In genomic region chr19:10898633-10899032, GRCh38 we compare ENCODE assay signal across 19 cellular contexts. TPM values are rescaled to one million over a fixed set of nuclear protein-coding genes. Genes with fewer than 3 reads are reported as not detected.
DNase-seq lines count a peak whose midpoint lies in the region; FAIRE-seq and TF ChIP-seq lines count a peak whose summit lies in the region.
"Had no signal": no experiment of that assay in that cellular context is flagged by ENCODE, and none has a peak within 500 bp of the region (broad histone marks: within the 10 kb centered on the region; RNA-seq: fewer than 3 reads in every experiment).

No MANE protein-coding gene starts in this region.

- no peak overlapping the region for H3K4me3 ChIP-seq in endodermal cell (ENCODE audit: low read length)
- H3K4me3 ChIP-seq in mesendoderm (ENCODE audit: low read length), result no peak overlapping the region
- H3K4me3 ChIP-seq in small intestine (ENCODE audit: low read depth in 1 of 2, low read length in 2 of 2), result no peak overlapping the region
- H3K4me3 ChIP-seq: BLaER1 treated with 17β-estradiol and CSF1 and Interleukin-3, amounts not matched to agents 10 nM and 100 nM; smooth muscle cell; thyroid gland had no signal

- H3K4me2 ChIP-seq in mesendoderm (ENCODE audit: low read length), result no peak overlapping the region
- H3K4me2 ChIP-seq: BLaER1 treated with 17β-estradiol and CSF1 and Interleukin-3, amounts not matched to agents 10 nM and 100 nM; smooth muscle cell had no signal

- CTCF ChIA-PET in Calu3 (lab: Charles Lee), result interaction anchor here (1.2 kb wide), 1 partner anchor 28 kb away, joined by 3 read pairs; no protein-coding TSS in a partner anchor

- no peaks in the 10 kb centered on the region for H3K4me1 ChIP-seq in endodermal cell (ENCODE audit: control insufficient read depth, insufficient read depth, low read length)
- no peaks in the 10 kb centered on the region for H3K4me1 ChIP-seq in mesendoderm (ENCODE audit: control insufficient read depth, low read depth, low read length)
- H3K4me1 ChIP-seq in small intestine (ENCODE audit: control insufficient read depth in 2 of 2, insufficient read depth in 1 of 2, low read depth in 1 of 2, low read length in 1 of 2), result peaks cover 2 to 10% of the 10 kb centered on the region in 2 donors

- H3K9me3 ChIP-seq in endodermal cell (ENCODE audit: control insufficient read depth, low read length) (peaks cover 7% of the 10 kb centered on the region), small intestine (ENCODE audit: control insufficient read depth, low read depth) (no peaks in the 10 kb centered on the region)
- H3K9me3 ChIP-seq: neutrophil, thyroid gland had no signal

- no peak overlapping the region for H2AK5ac ChIP-seq in mesendoderm (ENCODE audit: low read length)

- no peaks in the 10 kb centered on the region for H3K27me3 Mint-ChIP-seq in endodermal cell (ENCODE audit: insufficient read depth)
- H3K27me3 Mint-ChIP-seq in Calu3 (ENCODE audit: unreplicated experiment), result no peaks in the 10 kb centered on the region

- peak overlapping the region; percentile 44 for H3K27ac Mint-ChIP-seq in endodermal cell
- no peak overlapping the region for H3K27ac Mint-ChIP-seq in Calu3 (ENCODE audit: unreplicated experiment)

- H3K9ac ChIP-seq in endodermal cell (ENCODE audit: extremely low read depth, low read length, poor library complexity, severe bottlenecking) (no peak overlapping the region), mesendoderm (ENCODE audit: low read length) (no peak overlapping the region)

- H3K36me3 ChIP-seq in endodermal cell (ENCODE audit: control insufficient read depth, insufficient read depth, low read length) (peaks cover 2% of the 10 kb centered on the region), mesendoderm (ENCODE audit: control insufficient read depth, insufficient read depth, low read length) (no peaks in the 10 kb centered on the region), small intestine (ENCODE audit: control insufficient read depth in 2 of 2, insufficient read depth in 2 of 2, low read length in 2 of 2) (no peaks in the 10 kb centered on the region)
- H3K36me3 ChIP-seq: neutrophil, thyroid gland had no signal

- no peak overlapping the region for H2BK15ac ChIP-seq in mesendoderm (replicated peaks; ENCODE audit: low read depth)

- H3K56ac ChIP-seq in mesendoderm (ENCODE audit: low read length), result no peak overlapping the region

- H3K79me1 ChIP-seq in mesendoderm (ENCODE audit: low read length), result peaks cover 21% of the 10 kb centered on the region

- H3K4me3 Mint-ChIP-seq in endodermal cell (no peak overlapping the region), Calu3 (ENCODE audit: low read depth, unreplicated experiment) (no peak overlapping the region)

- TF ChIP-seq CTCF in endodermal cell (conservative IDR thresholded peaks at IDR 0.05), result no peak
- no peak for TF ChIP-seq CTCF in Calu3 (IDR thresholded peaks at IDR 0.05; ENCODE audit: unreplicated experiment)

- H3K27me3 ChIP-seq in endodermal cell (ENCODE audit: control insufficient read depth, insufficient read depth, low read length, poor library complexity, severe bottlenecking) (no peaks in the 10 kb centered on the region), mesendoderm (ENCODE audit: insufficient read depth, low read length, poor library complexity) (no peaks in the 10 kb centered on the region), small intestine (ENCODE audit: control insufficient read depth in 2 of 2, insufficient read depth in 2 of 2, low read length in 2 of 2) (no peaks in the 10 kb centered on the region)
- H3K27me3 ChIP-seq: BLaER1 treated with 17β-estradiol and CSF1 and Interleukin-3, amounts not matched to agents 10 nM and 100 nM; neutrophil; thyroid gland had no signal

- WGBS in endodermal cell (ENCODE audit: insufficient coverage in 1 of 2, insufficient read length in 1 of 2), 2 experiments, result 86 to 100% methylated on average over 2 to 10 of the region's 10 CpGs
- no CpG with 5 or more reads among the region's 10 CpGs for WGBS in mesendoderm (ENCODE audit: extremely low coverage, insufficient coverage, low lambda C conversion rate)
- WGBS in small intestine, 3 donors, result 59 to 77% (median 64%) methylated on average over 10 of the region's 10 CpGs

- no peak overlapping the region for H4K8ac ChIP-seq in mesendoderm (ENCODE audit: low read depth, low read length)

- H2BK5ac ChIP-seq in mesendoderm (ENCODE audit: low read length), result no peak overlapping the region

- DNase-seq in DMS 273 (lab: John Stamatoyannopoulos, UW; ENCODE audit: unreplicated experiment), result peak; percentile 54
- DNase-seq in DMS 273 treated with DMSO at 0.1 percent for 48 hours (lab: John Stamatoyannopoulos, UW), result no peak
- DNase-seq in endodermal cell, result no peak
- no peak for DNase-seq in mesendoderm
- DNase-seq in small intestine, result peak; percentile 26
- DNase-seq in NAMALWA (ENCODE audit: low spot score), result no peak
- DNase-seq in GM03348 (ENCODE audit: low spot score), result no peak
- no peak for DNase-seq in Calu3
- DNase-seq: 8988T, MV-4-11, NCI-H748 treated with DMSO at 0.1 percent for 48 hours, T-helper 1 cell had no signal

- no peak overlapping the region for H3K18ac ChIP-seq in mesendoderm (ENCODE audit: low read length)

- peak overlapping the region; percentile 98 for H3K23ac ChIP-seq in mesendoderm (ENCODE audit: low read length)

- intact Hi-C loops in Calu3 (cut with micrococcal nuclease; ENCODE audit: unreplicated experiment), result no loop called here

- H3K27ac ChIP-seq in endodermal cell (ENCODE audit: low read depth, low read length) (no peak overlapping the region), mesendoderm (ENCODE audit: low read depth, low read length) (no peak overlapping the region), small intestine (ENCODE audit: low read depth in 1 of 2, low read length in 1 of 2) (peak overlapping the region; percentile 18 to 78)
- H3K27ac ChIP-seq: neutrophil had no signal

- FAIRE-seq in small intestine (lab: Jason Lieb, UNC), result no peak
- FAIRE-seq: H54, RCC 7860 had no signal

- H3K36me3 Mint-ChIP-seq in endodermal cell (ENCODE audit: low read depth) (peaks cover 17% of the 10 kb centered on the region), Calu3 (ENCODE audit: insufficient read depth, unreplicated experiment) (peaks cover 5% of the 10 kb centered on the region)

- peaks cover 13% of the 10 kb centered on the region for H3K4me1 Mint-ChIP-seq in endodermal cell
- peaks cover 25% of the 10 kb centered on the region for H3K4me1 Mint-ChIP-seq in Calu3 (ENCODE audit: low read depth, unreplicated experiment)

- H3K79me2 ChIP-seq in mesendoderm (ENCODE audit: control insufficient read depth, insufficient read depth, low read length), result peaks cover 29% of the 10 kb centered on the region

- no TSS peak for BruUV-seq in Calu3 (replicated peaks; lab: Mats Ljungman, UMichigan)

- H4K5ac ChIP-seq in mesendoderm (ENCODE audit: low read length), result no peak overlapping the region

- H3K9me3 Mint-ChIP-seq in endodermal cell, result peaks cover 12% of the 10 kb centered on the region
- no peaks in the 10 kb centered on the region for H3K9me3 Mint-ChIP-seq in Calu3 (ENCODE audit: low read depth, unreplicated experiment)

- no peak overlapping the region for H2BK120ac ChIP-seq in mesendoderm (ENCODE audit: low read depth, low read length)

- no peak overlapping the region for H3K4ac ChIP-seq in mesendoderm (ENCODE audit: low read depth, low read length)

RNA-seq across cellular contexts. Expression of gene CARM1, which starts 27.3 kb away (rescaled TPM):
- total RNA-seq in endodermal cell, result 10 to 100 TPM; 80.6 to 86.6 TPM
- 115 TPM for polyA plus RNA-seq in endodermal cell (2013, experiment 1 of 2)
- 105 TPM for polyA plus RNA-seq in endodermal cell (2013, experiment 2 of 2)
- polyA plus RNA-seq in mesendoderm (2013, experiment 1 of 2), result 107 TPM
- polyA plus RNA-seq in mesendoderm (2013, experiment 2 of 2), result 114 TPM
- 10 to 100 TPM; 30.0 to 48.9 (median 30.4) TPM for polyA plus RNA-seq in small intestine
- total RNA-seq in Calu3 (2022), result 29.1 and 32.8 TPM in 2 replicates

RNA-seq across cellular contexts. Expression of gene YIPF2, which starts 29.8 kb away (rescaled TPM):
- total RNA-seq in endodermal cell, result 10 to 100 TPM; 55.6 to 62.6 TPM
- 32.0 TPM for polyA plus RNA-seq in endodermal cell (2013, experiment 1 of 2)
- 34.9 TPM for polyA plus RNA-seq in endodermal cell (2013, experiment 2 of 2)
- 32.3 TPM for polyA plus RNA-seq in mesendoderm (2013, experiment 1 of 2)
- 31.3 TPM for polyA plus RNA-seq in mesendoderm (2013, experiment 2 of 2)
- 10 to 100 TPM; 18.3 to 65.1 (median 23.5) TPM for polyA plus RNA-seq in small intestine
- total RNA-seq in Calu3 (2022), result 37.8 and 46.0 TPM in 2 replicates

RNA-seq across cellular contexts. Expression of gene TIMM29, which starts 30.0 kb away (rescaled TPM):
- total RNA-seq in endodermal cell (10 to 100 TPM; 20.0 to 26.8 TPM), Calu3 (2022) (15.3 and 17.8 TPM in 2 replicates)
- 20.9 TPM for polyA plus RNA-seq in endodermal cell (2013, experiment 1 of 2)
- polyA plus RNA-seq in endodermal cell (2013, experiment 2 of 2), result 20.7 TPM
- 21.2 TPM for polyA plus RNA-seq in mesendoderm (2013, experiment 1 of 2)
- 20.8 TPM for polyA plus RNA-seq in mesendoderm (2013, experiment 2 of 2)
- polyA plus RNA-seq in small intestine, result 10 to 100 TPM; 13.5 to 19.2 (median 16.3) TPM

RNA-seq across cellular contexts. Expression of gene C19orf38, which starts 50.4 kb away (rescaled TPM):
- total RNA-seq in endodermal cell (under 1 TPM in 1 of 2 donors, not detected in 1; 0.24 TPM), Calu3 (2022) (0.51 TPM in 1 of 2 replicates, not detected in the other)
- not detected for polyA plus RNA-seq in endodermal cell (2013, experiment 1 of 2)
- not detected for polyA plus RNA-seq in endodermal cell (2013, experiment 2 of 2)
- not detected for polyA plus RNA-seq in mesendoderm (2013, experiment 1 of 2)
- polyA plus RNA-seq in mesendoderm (2013, experiment 2 of 2), result 0.03 TPM
- 1 to 10 TPM; 1.1 to 2.2 (median 1.4) TPM for polyA plus RNA-seq in small intestine
- total RNA-seq: Daoy had no signal

Comparison
In these comparisons a context has a peak if more than half of its experiments do, and no peak if none do; other contexts are left out.
1. DNase-seq: peak in DMS 273 (single experiment) and small intestine (single experiment); none in DMS 273 treated with DMSO at 0.1 percent for 48 hours (single experiment), endodermal cell (single experiment), mesendoderm (single experiment), NAMALWA (single experiment), GM03348 (single experiment) and Calu3 (single experiment).
2. H3K27ac ChIP-seq: peak in small intestine (2 of 2); none in endodermal cell (single experiment) and mesendoderm (single experiment).